Comparison of ENCODE assay signal across 8 cellular contexts in the genomic region with DNA sequence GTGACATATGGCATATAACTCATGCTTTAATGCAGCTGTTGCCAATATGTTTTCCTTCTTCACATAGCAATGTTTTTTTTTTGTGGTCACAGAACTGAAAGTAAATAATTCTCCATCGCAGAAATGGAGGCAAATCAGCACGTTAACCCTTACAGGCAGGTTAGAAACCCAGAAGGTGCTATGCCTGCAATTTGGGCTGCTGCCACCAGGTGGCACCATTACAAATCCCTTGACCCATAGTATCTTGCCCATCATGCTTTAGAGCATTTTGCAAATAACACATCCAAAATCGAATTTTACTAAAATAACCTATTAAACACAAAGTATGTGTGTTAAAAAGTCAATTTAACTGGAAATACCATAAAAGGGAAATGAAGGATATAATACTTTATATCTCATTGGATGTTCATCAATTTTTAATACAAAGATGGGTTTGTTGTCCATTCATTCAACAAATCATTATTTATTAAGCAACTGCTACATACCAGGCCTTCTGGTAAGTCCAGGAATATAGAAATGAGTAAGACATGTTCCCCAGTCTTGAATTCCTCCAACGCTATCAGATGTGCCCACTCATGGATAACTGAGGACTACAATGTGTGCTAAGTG.
A peak's percentile ranks its signal among the peaks of the same experiment; 100 is the strongest.
DNase-seq lines count a peak whose midpoint lies in the region; ATAC-seq and TF ChIP-seq lines count a peak whose summit lies in the region.

No MANE protein-coding gene starts in this region.

- no peak overlapping the region for H3K4me2 ChIP-seq in KMS-11

- H3K36me3 Mint-ChIP-seq in nephron progenitor cell (ENCODE audit: low read depth) = no peaks in the 10 kb centered on the region

- no peak overlapping the region for H3K27ac Mint-ChIP-seq in nephron progenitor cell

- no peak for TF ChIP-seq EP300 in tibial nerve (IDR thresholded peaks at IDR 0.05)

- H3K4me3 ChIP-seq in KMS-11 (IDR thresholded peaks at IDR 0.05; ENCODE audit: insufficient read depth, low read depth, low read length) (no peak overlapping the region), body of pancreas (no peak overlapping the region), tibial nerve (no peak overlapping the region)

- H3K4me1 Mint-ChIP-seq in nephron progenitor cell = peaks cover 21% of the 10 kb centered on the region

- H3K27me3 Mint-ChIP-seq in nephron progenitor cell (ENCODE audit: low read depth, poor library complexity) = no peaks in the 10 kb centered on the region

- ATAC-seq in body of pancreas (no peak), HG03280 (IDR thresholded peaks at IDR 0.05; ENCODE audit: unreplicated experiment) (no peak), HG02852 (IDR thresholded peaks at IDR 0.05; ENCODE audit: unreplicated experiment) (no peak)

- H3K27me3 ChIP-seq in KMS-11 (ENCODE audit: insufficient read depth, low read depth) = no peaks in the 10 kb centered on the region
- H3K27me3 ChIP-seq in body of pancreas = no peaks in the 10 kb centered on the region
- no peaks in the 10 kb centered on the region for H3K27me3 ChIP-seq in tibial nerve

- DNase-seq in activated CD4-positive, alpha-beta T cell treated with anti-CD3 and anti-CD28 coated beads for 48 hours = peak; percentile 47
- DNase-seq in activated CD4-positive, alpha-beta T cell treated with anti-CD3 and anti-CD28 coated beads, Interleukin-2, amount 50 U/mL, for 1 hour = no peak
- DNase-seq in body of pancreas (peak in 2 of 4 donors; percentile 17 to 22), nephron progenitor cell (peak; percentile 32), tibial nerve (ENCODE audit: low spot score in 2 of 2) (no peak)

- no peak overlapping the region for H3K27ac ChIP-seq in KMS-11
- H3K27ac ChIP-seq in body of pancreas = no peak overlapping the region
- no peak overlapping the region for H3K27ac ChIP-seq in tibial nerve

- H3K9ac ChIP-seq in KMS-11 = no peak overlapping the region

- intact Hi-C loops in body of pancreas (cut with DNase I) = no loop called here

- WGBS in body of pancreas, 2 donors = 48 to 64% methylated on average over 4 of the region's 4 CpGs
- WGBS in tibial nerve, 2 donors = 62 to 72% methylated on average over 4 of the region's 4 CpGs

- no peaks in the 10 kb centered on the region for H4K20me1 ChIP-seq in KMS-11 (ENCODE audit: insufficient read depth)

- H3K36me3 ChIP-seq in KMS-11 (ENCODE audit: insufficient read depth) (no peaks in the 10 kb centered on the region), body of pancreas (replicated peaks in 1 of 2; ENCODE audit: insufficient read depth in 1 of 2, low read depth in 2 of 2) (no peaks in the 10 kb centered on the region), tibial nerve (no peaks in the 10 kb centered on the region)

- H3K4me3 Mint-ChIP-seq in nephron progenitor cell = no peak overlapping the region

- H3K9me3 Mint-ChIP-seq in nephron progenitor cell = peaks cover 22% of the 10 kb centered on the region

- H2AFZ ChIP-seq in KMS-11 (ENCODE audit: low read depth) = no peak overlapping the region

- no peaks in the 10 kb centered on the region for H3K4me1 ChIP-seq in KMS-11 (ENCODE audit: low read depth, poor library complexity, severe bottlenecking)
- H3K4me1 ChIP-seq in body of pancreas = no peaks in the 10 kb centered on the region
- no peaks in the 10 kb centered on the region for H3K4me1 ChIP-seq in tibial nerve

- H3K9me3 ChIP-seq in body of pancreas (no peaks in the 10 kb centered on the region), tibial nerve (peaks cover 0 to 37% (median 3%) of the 10 kb centered on the region in 4 donors)

- TF ChIP-seq POLR2A in body of pancreas (IDR thresholded peaks at IDR 0.05) = no peak
- TF ChIP-seq POLR2A in tibial nerve (IDR thresholded peaks at IDR 0.05) = no peak

- no peaks in the 10 kb centered on the region for H3K79me2 ChIP-seq in KMS-11 (ENCODE audit: insufficient read depth, low read depth)

- peak; percentile 80 for TF ChIP-seq CTCF in KMS-11 (conservative IDR thresholded peaks at IDR 0.05; ENCODE audit: low read depth, low read length)
- peak; percentile 12 to 52 (median 45) for TF ChIP-seq CTCF in body of pancreas (IDR thresholded peaks at IDR 0.05)
- peak; percentile 62 for TF ChIP-seq CTCF in nephron progenitor cell (IDR thresholded peaks at IDR 0.05)
- TF ChIP-seq CTCF in tibial nerve (IDR thresholded peaks at IDR 0.05) = peak in 1 of 5 experiments; percentile 41

Comparison
In these comparisons a context has a peak if more than half of its experiments do, and no peak if none do; other contexts are left out.
1. DNase-seq: peak in activated CD4-positive, alpha-beta T cell treated with anti-CD3 and anti-CD28 coated beads for 48 hours (single experiment) and nephron progenitor cell (single experiment); none in activated CD4-positive, alpha-beta T cell treated with anti-CD3 and anti-CD28 coated beads, Interleukin-2, amount 50 U/mL, for 1 hour (single experiment) and tibial nerve (0 of 2).